Comparison of ENCODE assay signal across 9 cellular contexts in genomic region chr15:92663250-92663951, GRCh38. TPM values are rescaled to one million over a fixed set of nuclear protein-coding genes. Genes with fewer than 3 reads are reported as not detected.
DNase-seq lines count a peak whose midpoint lies in the region; ATAC-seq and TF ChIP-seq lines count a peak whose summit lies in the region.
"Had no signal": no experiment of that assay in that cellular context is flagged by ENCODE, and none has a peak within 500 bp of the region (broad histone marks: within the 10 kb centered on the region; RNA-seq: fewer than 3 reads in every experiment).

No MANE protein-coding gene starts in this region.

- no peak overlapping the region for H3K27ac ChIP-seq in hepatocyte

- peak; percentile 16 to 31 (median 21) for DNase-seq in stimulated activated CD4-positive, alpha-beta T cell treated with anti-CD3 and anti-CD28 coated beads, Interleukin-12 subunit alpha, Interleukin-12 subunit beta, amount 100 ng/mL, for 48 hours (ENCODE audit: low read depth in 2 of 3, low spot score in 1 of 3)
- no peak for DNase-seq in NCI-H2107 (lab: John Stamatoyannopoulos, UW)
- no peak for DNase-seq in dedifferentiated amniotic fluid mesenchymal stem cell (ENCODE audit: extremely low spot score)
- no peak for DNase-seq in hepatocyte (ENCODE audit: low spot score)

- peak; percentile 69 for ATAC-seq in GM18867 (IDR thresholded peaks at IDR 0.05; ENCODE audit: unreplicated experiment)
- ATAC-seq in GM21423 (IDR thresholded peaks at IDR 0.05; ENCODE audit: unreplicated experiment): peak; percentile 67
- ATAC-seq in HG03280 (IDR thresholded peaks at IDR 0.05; ENCODE audit: unreplicated experiment): peak; percentile 62
- ATAC-seq in GM19467 (IDR thresholded peaks at IDR 0.05; ENCODE audit: unreplicated experiment): no peak
- ATAC-seq: left lobe of liver had no signal

- H2AFZ ChIP-seq in hepatocyte: no peak overlapping the region

- H3K4me2 ChIP-seq in hepatocyte: no peak overlapping the region

- 86% methylated on average over 13 of the region's 13 CpGs for WGBS in hepatocyte (ENCODE audit: low lambda C conversion rate, missing lambda C conversion rate)

- H3K9me3 ChIP-seq in hepatocyte (ENCODE audit: low read depth): no peaks in the 10 kb centered on the region

- no peaks in the 10 kb centered on the region for H3K79me2 ChIP-seq in hepatocyte

- no peaks in the 10 kb centered on the region for H3K27me3 ChIP-seq in hepatocyte

- no peaks in the 10 kb centered on the region for H4K20me1 ChIP-seq in hepatocyte (ENCODE audit: insufficient read depth, poor library complexity, severe bottlenecking)

- no peak for TF ChIP-seq CTCF in hepatocyte (IDR thresholded peaks at IDR 0.05; ENCODE audit: poor library complexity)

- no peaks in the 10 kb centered on the region for H3K9me2 ChIP-seq in hepatocyte (replicated peaks; ENCODE audit: insufficient read depth)

- peaks cover 39% of the 10 kb centered on the region for H3K4me1 ChIP-seq in hepatocyte (ENCODE audit: insufficient read depth)

- no peak overlapping the region for H3K4me3 ChIP-seq in hepatocyte

- H3K36me3 ChIP-seq in hepatocyte (replicated peaks; ENCODE audit: insufficient read depth, low read depth): no peaks in the 10 kb centered on the region

RNA-seq across cellular contexts. Expression of gene FAM174B, which starts 7.8 kb away (rescaled TPM):
- 17.0 and 17.8 TPM in 2 replicates for total RNA-seq in hepatocyte
- polyA plus RNA-seq in hepatocyte: 29.6 and 34.9 TPM in 2 replicates

Comparison
In these comparisons a context has a peak if more than half of its experiments do, and no peak if none do; other contexts are left out.
1. DNase-seq: peak in stimulated activated CD4-positive, alpha-beta T cell treated with anti-CD3 and anti-CD28 coated beads, Interleukin-12 subunit alpha, Interleukin-12 subunit beta, amount 100 ng/mL, for 48 hours (3 of 3); none in NCI-H2107 (single experiment), dedifferentiated amniotic fluid mesenchymal stem cell (single experiment) and hepatocyte (single experiment).